In genomic region chr9:37301369-37302172, GRCh38 we compare ENCODE assay signal across 13 cellular contexts.
DNase-seq lines count a peak whose midpoint lies in the region; ATAC-seq and TF ChIP-seq lines count a peak whose summit lies in the region.
"Had no signal": no experiment of that assay in that cellular context is flagged by ENCODE, and none has a peak within 500 bp of the region (broad histone marks: within the 10 kb centered on the region; RNA-seq: fewer than 3 reads in every experiment).

No MANE protein-coding gene starts in this region.

- peak; percentile 50 for ATAC-seq in activated naive CD8-positive, alpha-beta T cell treated with anti-CD3 and anti-CD28 coated beads, Interleukin-2, amount 50 U/mL, for 24 hours
- ATAC-seq in stimulated activated naive B cell treated with anti-CD40 and anti-IgM and Interleukin-4, amounts not matched to agents 10 μg/mL and 1 μg/mL and 100 μg/mL, for 72 hours (replicated peaks): peak; percentile 44 to 51
- ATAC-seq in HG03139 (IDR thresholded peaks at IDR 0.05; ENCODE audit: unreplicated experiment): no peak

- H3K36me3 Mint-ChIP-seq in activated naive CD4-positive, alpha-beta T cell treated with anti-CD3 and anti-CD28 coated beads for 36 hours (ENCODE audit: low read depth): peaks cover 23% of the 10 kb centered on the region
- H3K36me3 Mint-ChIP-seq in activated naive CD8-positive, alpha-beta T cell treated with anti-CD3 and anti-CD28 coated beads, Interleukin-2, amount 50 U/mL, for 24 hours (ENCODE audit: low read depth): peaks cover 27% of the 10 kb centered on the region
- H3K36me3 Mint-ChIP-seq in stimulated activated naive B cell treated with anti-CD40 and anti-IgM and Interleukin-4, amounts not matched to agents 10 μg/mL and 1 μg/mL and 100 μg/mL, for 72 hours: peaks cover 35 to 57% of the 10 kb centered on the region in 2 donors

- CTCF ChIA-PET in activated naive CD4-positive, alpha-beta T cell treated with anti-CD3 and anti-CD28 coated beads for 36 hours (lab: Charles Lee): interaction anchor here (0.6 to 1.6 kb wide), 7 partner anchors 8 to 267 kb away, joined by 3 to 6 read pairs (median 3); no protein-coding TSS in a partner anchor

- peaks cover 84% of the 10 kb centered on the region for H3K4me1 ChIP-seq in Loucy (ENCODE audit: insufficient read depth, low read length, poor library complexity, severe bottlenecking)

- no peaks in the 10 kb centered on the region for H3K9me2 ChIP-seq in Loucy (replicated peaks; ENCODE audit: low read depth, low read length)

- no peaks in the 10 kb centered on the region for H4K20me1 ChIP-seq in Loucy (ENCODE audit: insufficient read depth, low read length, poor library complexity, severe bottlenecking)

- no peaks in the 10 kb centered on the region for H3K27me3 ChIP-seq in Loucy (ENCODE audit: insufficient read depth, low read length, poor library complexity, severe bottlenecking)

- H3F3A ChIP-seq in Loucy (ENCODE audit: low read depth): peaks cover 10% of the 10 kb centered on the region; the same call in 1 of the 2 replicates

- peak overlapping the region; percentile 49 for H3K4me3 Mint-ChIP-seq in activated naive CD4-positive, alpha-beta T cell treated with anti-CD3 and anti-CD28 coated beads for 36 hours
- peak overlapping the region; percentile 65 for H3K4me3 Mint-ChIP-seq in activated naive CD8-positive, alpha-beta T cell treated with anti-CD3 and anti-CD28 coated beads, Interleukin-2, amount 50 U/mL, for 24 hours
- H3K4me3 Mint-ChIP-seq in stimulated activated naive B cell treated with anti-CD40 and anti-IgM and Interleukin-4, amounts not matched to agents 10 μg/mL and 1 μg/mL and 100 μg/mL, for 72 hours: peak overlapping the region; percentile 21 to 46

- H3K9me3 ChIP-seq in Loucy (ENCODE audit: insufficient read depth, low read depth, low read length): no peaks in the 10 kb centered on the region

- 0 out of 2 replicates have a peak, but pooled peaks have one; percentile 25 for TF ChIP-seq CTCF in Loucy (conservative IDR thresholded peaks at IDR 0.05; ENCODE audit: low read length)

- peak overlapping the region; percentile 83 for H3K4me2 ChIP-seq in Loucy (ENCODE audit: low read depth, low read length, poor library complexity, severe bottlenecking)

- H3K4me1 Mint-ChIP-seq in activated naive CD4-positive, alpha-beta T cell treated with anti-CD3 and anti-CD28 coated beads for 36 hours (ENCODE audit: low read depth): peaks cover 59% of the 10 kb centered on the region
- H3K4me1 Mint-ChIP-seq in activated naive CD8-positive, alpha-beta T cell treated with anti-CD3 and anti-CD28 coated beads, Interleukin-2, amount 50 U/mL, for 24 hours: peaks cover 71% of the 10 kb centered on the region
- peaks cover 44 to 85% of the 10 kb centered on the region in 2 donors for H3K4me1 Mint-ChIP-seq in stimulated activated naive B cell treated with anti-CD40 and anti-IgM and Interleukin-4, amounts not matched to agents 10 μg/mL and 1 μg/mL and 100 μg/mL, for 72 hours

- intact Hi-C loops in activated naive CD4-positive, alpha-beta T cell treated with anti-CD3 and anti-CD28 coated beads for 36 hours (cut with micrococcal nuclease): loop anchor here (1.0 to 5.0 kb wide), 9 partner anchors 8 to 374 kb away; partner anchors contain the start of genes ZBTB5 and ZCCHC7

- H3K9me3 Mint-ChIP-seq in activated naive CD4-positive, alpha-beta T cell treated with anti-CD3 and anti-CD28 coated beads for 36 hours: no peaks in the 10 kb centered on the region
- H3K9me3 Mint-ChIP-seq in activated naive CD8-positive, alpha-beta T cell treated with anti-CD3 and anti-CD28 coated beads, Interleukin-2, amount 50 U/mL, for 24 hours: no peaks in the 10 kb centered on the region
- no peaks in the 10 kb centered on the region for H3K9me3 Mint-ChIP-seq in stimulated activated naive B cell treated with anti-CD40 and anti-IgM and Interleukin-4, amounts not matched to agents 10 μg/mL and 1 μg/mL and 100 μg/mL, for 72 hours

- no peaks in the 10 kb centered on the region for H3K27me3 Mint-ChIP-seq in activated naive CD4-positive, alpha-beta T cell treated with anti-CD3 and anti-CD28 coated beads for 36 hours (ENCODE audit: low read depth)
- H3K27me3 Mint-ChIP-seq in activated naive CD8-positive, alpha-beta T cell treated with anti-CD3 and anti-CD28 coated beads, Interleukin-2, amount 50 U/mL, for 24 hours: no peaks in the 10 kb centered on the region
- no peaks in the 10 kb centered on the region for H3K27me3 Mint-ChIP-seq in stimulated activated naive B cell treated with anti-CD40 and anti-IgM and Interleukin-4, amounts not matched to agents 10 μg/mL and 1 μg/mL and 100 μg/mL, for 72 hours

- H3K27ac Mint-ChIP-seq in activated naive CD4-positive, alpha-beta T cell treated with anti-CD3 and anti-CD28 coated beads for 36 hours: peak overlapping the region; percentile 92
- peak overlapping the region; percentile 91 for H3K27ac Mint-ChIP-seq in activated naive CD8-positive, alpha-beta T cell treated with anti-CD3 and anti-CD28 coated beads, Interleukin-2, amount 50 U/mL, for 24 hours
- peak overlapping the region; percentile 91 for H3K27ac Mint-ChIP-seq in stimulated activated naive B cell treated with anti-CD40 and anti-IgM and Interleukin-4, amounts not matched to agents 10 μg/mL and 1 μg/mL and 100 μg/mL, for 72 hours

- no peak overlapping the region for H2AFZ ChIP-seq in Loucy (ENCODE audit: low read length)

- DNase-seq in activated naive CD4-positive, alpha-beta T cell treated with anti-CD3 and anti-CD28 coated beads for 36 hours: peak; percentile 53
- DNase-seq in activated naive CD4-positive, alpha-beta T cell (lab: John Stamatoyannopoulos, UW): no peak
- no peak for DNase-seq in activated naive CD8-positive, alpha-beta T cell treated with anti-CD3 and anti-CD28 coated beads, Interleukin-2, amount 50 U/mL, for 24 hours
- no peak for DNase-seq in stimulated activated naive B cell treated with anti-CD40 and anti-IgM and Interleukin-4, amounts not matched to agents 10 μg/mL and 1 μg/mL and 100 μg/mL, for 72 hours
- DNase-seq in NCI-H187 treated with DMSO at 0.1 percent for 48 hours (lab: John Stamatoyannopoulos, UW) (no peak), NOMO-1 treated with dmso at 0.1 percent for 144 hours (lab: John Stamatoyannopoulos, UW; ENCODE audit: unreplicated experiment) (no peak)
- DNase-seq: head of caudate nucleus; NCI-H526 treated with DMSO at 0.1 percent for 48 hours; occipital lobe; stimulated activated CD4-positive, alpha-beta T cell treated with anti-CD3 and anti-CD28 coated beads, Interleukin-12 subunit alpha, Interleukin-12 subunit beta, amount 100 ng/mL, for 4 hours had no signal

- H3K4me3 ChIP-seq in Loucy (ENCODE audit: low read length, poor library complexity, severe bottlenecking): peak overlapping the region; percentile 64
- H3K4me3 ChIP-seq: SK-N-MC had no signal

- H3K36me3 ChIP-seq in Loucy (ENCODE audit: insufficient read depth, low read length): peaks cover 19% of the 10 kb centered on the region; the same call in 1 of the 2 replicates

- peaks cover 70% of the 10 kb centered on the region for H3K79me2 ChIP-seq in Loucy (ENCODE audit: insufficient read depth, low read length)

- H3K9ac ChIP-seq in Loucy (ENCODE audit: low read depth, low read length, poor library complexity, severe bottlenecking): peak overlapping the region; percentile 74
